ENCODE assay signal across 8 cellular contexts in the genomic region with DNA sequence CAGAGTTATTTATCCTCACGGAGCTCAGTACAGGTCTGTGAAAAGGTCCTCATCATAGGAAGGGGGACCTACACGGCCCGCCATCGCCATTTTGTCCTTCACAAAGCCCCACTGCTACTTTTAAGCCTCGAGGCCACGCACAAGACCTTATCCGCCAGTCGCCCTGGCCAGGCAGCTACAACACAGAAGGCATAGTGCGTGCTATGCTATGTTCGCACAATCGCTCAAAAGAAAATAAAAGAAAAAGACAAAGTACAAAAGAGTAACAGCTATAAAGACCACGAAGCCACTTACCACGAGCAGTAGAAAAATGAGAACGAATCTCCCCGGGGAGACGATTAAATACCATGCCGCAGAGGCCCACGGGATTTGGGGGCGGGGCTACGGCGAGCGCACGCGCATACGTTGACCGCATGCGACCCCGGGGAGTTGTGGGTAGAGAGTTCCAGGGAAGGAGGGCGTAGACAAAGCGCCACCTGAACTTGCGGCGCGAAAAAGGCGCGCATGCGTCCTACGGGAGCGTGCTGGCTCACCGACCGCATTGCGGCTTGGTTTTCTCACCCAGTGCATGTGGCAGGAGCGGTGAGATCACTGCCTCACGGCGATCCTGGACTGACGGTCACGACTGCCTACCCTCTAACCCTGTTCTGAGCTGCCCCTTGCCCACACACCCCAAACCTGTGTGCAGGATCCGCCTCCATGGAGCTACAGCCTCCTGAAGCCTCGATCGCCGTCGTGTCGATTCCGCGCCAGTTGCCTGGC. TPM values are rescaled to one million over a fixed set of nuclear protein-coding genes. Genes with fewer than 3 reads are reported as not detected.
DNase-seq lines count a peak whose midpoint lies in the region; ATAC-seq and TF ChIP-seq lines count a peak whose summit lies in the region.

No MANE protein-coding gene starts in this region.

- H3K9me3 ChIP-seq in CD4-positive, CD25-positive, alpha-beta regulatory T cell (ENCODE audit: control insufficient read depth in 2 of 2, low read length in 2 of 2), result no peaks in the 10 kb centered on the region
- H3K9me3 ChIP-seq in duodenal mucosa (ENCODE audit: control insufficient read depth in 1 of 2, low read length in 2 of 2) (no peaks in the 10 kb centered on the region), lower lobe of right lung (no peaks in the 10 kb centered on the region)

- H3K4me1 Mint-ChIP-seq in CD4-positive, CD25-positive, alpha-beta regulatory T cell, result peaks cover 22 to 58% (median 41%) of the 10 kb centered on the region in 4 donors
- peaks cover 57% of the 10 kb centered on the region for H3K4me1 Mint-ChIP-seq in activated CD4-positive, alpha-beta memory T cell treated with anti-CD3 and anti-CD28 coated beads for 36 hours (ENCODE audit: low read depth)

- no peaks in the 10 kb centered on the region for H3K27me3 Mint-ChIP-seq in CD4-positive, CD25-positive, alpha-beta regulatory T cell
- peaks cover 3% of the 10 kb centered on the region for H3K27me3 Mint-ChIP-seq in activated CD4-positive, alpha-beta memory T cell treated with anti-CD3 and anti-CD28 coated beads for 36 hours

- H3K4me3 Mint-ChIP-seq in CD4-positive, CD25-positive, alpha-beta regulatory T cell, result peak overlapping the region; percentile 96 to 98 (median 96)
- peak overlapping the region; percentile 95 for H3K4me3 Mint-ChIP-seq in activated CD4-positive, alpha-beta memory T cell treated with anti-CD3 and anti-CD28 coated beads for 36 hours

- POLR2A ChIA-PET in activated CD4-positive, alpha-beta memory T cell treated with anti-CD3 and anti-CD28 coated beads for 36 hours (lab: Charles Lee), result interaction anchor here (0.6 to 9.9 kb wide), 34 partner anchors 8 to 729 kb away, joined by 3 to 443 read pairs (median 6); partner anchors contain the start of genes B3GAT3, C11orf98, CSKMT and HNRNPUL2

- no peaks in the 10 kb centered on the region for H3K27me3 ChIP-seq in CD4-positive, CD25-positive, alpha-beta regulatory T cell (ENCODE audit: control insufficient read depth, insufficient read depth, low read length)
- H3K27me3 ChIP-seq in duodenal mucosa (ENCODE audit: control insufficient read depth in 1 of 2, insufficient read depth in 2 of 2, low read length in 2 of 2) (no peaks in the 10 kb centered on the region), lower lobe of right lung (ENCODE audit: low read depth) (no peaks in the 10 kb centered on the region)

- H3K27ac Mint-ChIP-seq in CD4-positive, CD25-positive, alpha-beta regulatory T cell, result peak overlapping the region; percentile 94 to 98 (median 97)
- peak overlapping the region; percentile 94 for H3K27ac Mint-ChIP-seq in activated CD4-positive, alpha-beta memory T cell treated with anti-CD3 and anti-CD28 coated beads for 36 hours

- no peak for TF ChIP-seq CTCF in lower lobe of right lung (IDR thresholded peaks at IDR 0.05)

- H3K4me1 ChIP-seq in CD4-positive, CD25-positive, alpha-beta regulatory T cell (ENCODE audit: control insufficient read depth, insufficient read depth, low read length, poor library complexity, severe bottlenecking), result peaks cover 41% of the 10 kb centered on the region
- H3K4me1 ChIP-seq in duodenal mucosa (ENCODE audit: control insufficient read depth in 1 of 2, insufficient read depth in 2 of 2, low read length in 2 of 2) (peaks cover 29 to 31% of the 10 kb centered on the region in 2 donors), lower lobe of right lung (peaks cover 33% of the 10 kb centered on the region)

- CTCF ChIA-PET in activated CD4-positive, alpha-beta memory T cell treated with anti-CD3 and anti-CD28 coated beads for 36 hours (lab: Charles Lee), result interaction anchor here (0.7 to 6.0 kb wide), 9 partner anchors 15 to 431 kb away, joined by 3 to 56 read pairs (median 7); partner anchors contain the start of genes HNRNPUL2, NXF1, SLC3A2 and TMEM179B

- H3K9me3 Mint-ChIP-seq in CD4-positive, CD25-positive, alpha-beta regulatory T cell, result no peaks in the 10 kb centered on the region
- no peaks in the 10 kb centered on the region for H3K9me3 Mint-ChIP-seq in activated CD4-positive, alpha-beta memory T cell treated with anti-CD3 and anti-CD28 coated beads for 36 hours

- peaks cover 35% of the 10 kb centered on the region for H3K36me3 ChIP-seq in CD4-positive, CD25-positive, alpha-beta regulatory T cell (ENCODE audit: control insufficient read depth, insufficient read depth, low read length)
- peaks cover 29 to 34% of the 10 kb centered on the region in 2 donors for H3K36me3 ChIP-seq in duodenal mucosa (ENCODE audit: control insufficient read depth in 1 of 2, insufficient read depth in 2 of 2, low read length in 2 of 2)
- peaks cover 28% of the 10 kb centered on the region for H3K36me3 ChIP-seq in lower lobe of right lung

- H3K4me3 ChIP-seq in CD4-positive, CD25-positive, alpha-beta regulatory T cell (ENCODE audit: low read depth, low read length), result peak overlapping the region; percentile 95
- H3K4me3 ChIP-seq in duodenal mucosa (ENCODE audit: low read depth in 1 of 2, low read length in 2 of 2) (peak overlapping the region; percentile 84 to 95), lower lobe of right lung (peak overlapping the region; percentile 69)

- peak overlapping the region; percentile 80 to 84 for H3K9ac ChIP-seq in duodenal mucosa (ENCODE audit: low read depth in 1 of 2, low read length in 2 of 2)

- peak overlapping the region; percentile 77 for H3K27ac ChIP-seq in CD4-positive, CD25-positive, alpha-beta regulatory T cell (ENCODE audit: insufficient read depth, low read length, poor library complexity, severe bottlenecking)
- H3K27ac ChIP-seq in duodenal mucosa (ENCODE audit: low read depth, low read length) (peak overlapping the region; percentile 6), lower lobe of right lung (peak overlapping the region; percentile 82)

- H3K36me3 Mint-ChIP-seq in CD4-positive, CD25-positive, alpha-beta regulatory T cell, result peaks cover 35% of the 10 kb centered on the region
- H3K36me3 Mint-ChIP-seq in activated CD4-positive, alpha-beta memory T cell treated with anti-CD3 and anti-CD28 coated beads for 36 hours, result peaks cover 58% of the 10 kb centered on the region

- DNase-seq in CD4-positive, CD25-positive, alpha-beta regulatory T cell, result peak; percentile 94 to 99 (median 98)
- DNase-seq in NCI-H82 (lab: John Stamatoyannopoulos, UW), result peak; percentile 98
- peak; percentile 99 for DNase-seq in activated CD4-positive, alpha-beta memory T cell treated with anti-CD3 and anti-CD28 coated beads for 36 hours
- DNase-seq in lower lobe of right lung, result peak; percentile 96
- DNase-seq in stimulated activated CD4-positive, alpha-beta T cell treated with anti-CD3 and anti-CD28 coated beads, TNF-alpha, amount 100 ng/mL, for 1 hour (ENCODE audit: low read depth in 3 of 3, low spot score in 1 of 3), result peak; percentile 97 to 99 (median 98)

- intact Hi-C loops in activated CD4-positive, alpha-beta memory T cell treated with anti-CD3 and anti-CD28 coated beads for 36 hours (cut with micrococcal nuclease), result loop anchor here (1.0 to 2.0 kb wide), 7 partner anchors 13 to 243 kb away; partner anchors contain the start of genes EML3, HNRNPUL2, NXF1 and ROM1
- intact Hi-C loops in lower lobe of right lung (cut with DNase I), result no loop called here

- peak; percentile 91 to 92 for ATAC-seq in CD4-positive, CD25-positive, alpha-beta regulatory T cell (ENCODE audit: low read depth in 2 of 2)
- ATAC-seq in GM19438 (IDR thresholded peaks at IDR 0.05; ENCODE audit: low read depth, unreplicated experiment) (peak; percentile 73), HG03571 (IDR thresholded peaks at IDR 0.05; ENCODE audit: unreplicated experiment) (peak; percentile 81), lower lobe of right lung (peak; percentile 99)

RNA-seq across cellular contexts. Expression of gene WDR74, which starts 16.4 kb away (rescaled TPM):
- total RNA-seq in CD4-positive, CD25-positive, alpha-beta regulatory T cell, result 201 TPM
- 10 to 100 TPM; 41.6 to 61.1 (median 49.0) TPM for polyA plus RNA-seq in CD4-positive, CD25-positive, alpha-beta regulatory T cell
- 10 to 100 TPM; 72.6 to 73.0 TPM for total RNA-seq in activated CD4-positive, alpha-beta memory T cell treated with anti-CD3 and anti-CD28 coated beads for 36 hours
- 35.3 TPM for total RNA-seq in lower lobe of right lung

RNA-seq across cellular contexts. Expression of gene TEX54, which starts 23.1 kb away (rescaled TPM):
- total RNA-seq in CD4-positive, CD25-positive, alpha-beta regulatory T cell, result not detected
- 1 to 10 TPM in 2 of 4 donors, under 1 TPM in 1, not detected in 1; 0.76 to 2.2 (median 2.1) TPM for polyA plus RNA-seq in CD4-positive, CD25-positive, alpha-beta regulatory T cell
- under 1 TPM in 1 of 2 experiments, not detected in 1; 0.53 TPM for total RNA-seq in activated CD4-positive, alpha-beta memory T cell treated with anti-CD3 and anti-CD28 coated beads for 36 hours
- total RNA-seq in lower lobe of right lung, result not detected

RNA-seq across cellular contexts. Expression of gene STX5, which starts 23.9 kb away (rescaled TPM):
- total RNA-seq in CD4-positive, CD25-positive, alpha-beta regulatory T cell, result 128 TPM
- polyA plus RNA-seq in CD4-positive, CD25-positive, alpha-beta regulatory T cell, result 10 to 100 TPM; 28.2 to 39.8 (median 35.4) TPM
- total RNA-seq in activated CD4-positive, alpha-beta memory T cell treated with anti-CD3 and anti-CD28 coated beads for 36 hours, result 10 to 100 TPM; 24.6 to 29.2 TPM
- 42.0 TPM for total RNA-seq in lower lobe of right lung

RNA-seq across cellular contexts. Expression of gene SLC3A2, which starts 24.9 kb away (rescaled TPM):
- total RNA-seq in CD4-positive, CD25-positive, alpha-beta regulatory T cell, result 277 TPM
- polyA plus RNA-seq in CD4-positive, CD25-positive, alpha-beta regulatory T cell, result 100 to 1,000 TPM; 158 to 172 (median 168) TPM
- 100 to 1,000 TPM; 309 to 314 TPM for total RNA-seq in activated CD4-positive, alpha-beta memory T cell treated with anti-CD3 and anti-CD28 coated beads for 36 hours
- total RNA-seq in lower lobe of right lung, result 214 TPM

RNA-seq across cellular contexts. Expression of gene NXF1, which starts 50.5 kb away (rescaled TPM):
- total RNA-seq in CD4-positive, CD25-positive, alpha-beta regulatory T cell, result 309 TPM
- 10 to 100 TPM; 47.3 to 70.9 (median 64.2) TPM for polyA plus RNA-seq in CD4-positive, CD25-positive, alpha-beta regulatory T cell
- 10 to 100 TPM; 70.8 to 83.6 TPM for total RNA-seq in activated CD4-positive, alpha-beta memory T cell treated with anti-CD3 and anti-CD28 coated beads for 36 hours
- 93.2 TPM for total RNA-seq in lower lobe of right lung

Comparison
In these comparisons a context has a peak if more than half of its experiments do, and no peak if none do; other contexts are left out.
1. Peak in every context shown above with its lines: DNase-seq, ATAC-seq, H3K4me3 ChIP-seq and H3K27ac ChIP-seq.
2. H3K27ac ChIP-seq: peak in every context shown above with its lines; median percentile 82 in lower lobe of right lung; 77 in CD4-positive, CD25-positive, alpha-beta regulatory T cell; 6 in duodenal mucosa.